In genomic region chr15:67120009-67120838, GRCh38 we compare ENCODE assay signal across 1 cellular context.
TF ChIP-seq lines count a peak whose summit lies in the region.

No MANE protein-coding gene starts in this region.

TF ChIP-seq in H1, 55 proteins besides CTCF, POLR2A, EP300 and RAD21:
- TF ChIP-seq MAFK (IDR thresholded peaks at IDR 0.05; ENCODE audit: low read depth, low read length) = no peak
- no peak for TF ChIP-seq FOSL1 (IDR thresholded peaks at IDR 0.05; ENCODE audit: insufficient read depth, low read depth, low read length)
- TF ChIP-seq GTF2F1 (IDR thresholded peaks at IDR 0.05; ENCODE audit: borderline replicate concordance, low read depth, low read length) = no peak
- TF ChIP-seq KDM4A (IDR thresholded peaks at IDR 0.05; ENCODE audit: low read depth, low read length, severe bottlenecking) = no peak
- TF ChIP-seq CREB1 (IDR thresholded peaks at IDR 0.05) = no peak
- no peak for TF ChIP-seq HDAC2 (IDR thresholded peaks at IDR 0.05; ENCODE audit: borderline replicate concordance in 1 of 2, low read depth in 2 of 2, low read length in 2 of 2)
- TF ChIP-seq CHD2 (IDR thresholded peaks at IDR 0.05; ENCODE audit: low read length) = no peak
- no peak for TF ChIP-seq KDM5A (IDR thresholded peaks at IDR 0.05; ENCODE audit: low read length)
- TF ChIP-seq SAP30 (IDR thresholded peaks at IDR 0.05; ENCODE audit: insufficient read depth, insufficient replicate concordance, low read length) = no peak
